8 cellular contexts compared by ENCODE assay signal in genomic region chr17:50681260-50682200, GRCh38. TPM values are rescaled to one million over a fixed set of nuclear protein-coding genes. Genes with fewer than 3 reads are reported as not detected.
DNase-seq lines count a peak whose midpoint lies in the region; ATAC-seq, FAIRE-seq and TF ChIP-seq lines count a peak whose summit lies in the region.

No MANE protein-coding gene starts in this region.

- H3K36me3 Mint-ChIP-seq in activated CD4-positive, alpha-beta memory T cell treated with anti-CD3 and anti-CD28 coated beads for 36 hours: no peaks in the 10 kb centered on the region

- intact Hi-C loops in mammary epithelial cell (cut with micrococcal nuclease) (loop anchor here (1.0 kb wide), 3 partner anchors 51 to 199 kb away; partner anchors contain the start of gene SPATA20), HepG2 (cut with micrococcal nuclease; ENCODE audit: unreplicated experiment) (loop anchor here (2.0 kb wide), 1 partner anchor 13 kb away; no protein-coding TSS in a partner anchor)
- intact Hi-C loops in activated CD4-positive, alpha-beta memory T cell treated with anti-CD3 and anti-CD28 coated beads for 36 hours (cut with micrococcal nuclease): no loop called here

- H3K9me3 ChIP-seq in mammary epithelial cell (replicated peaks; ENCODE audit: insufficient read depth, low read length): no peaks in the 10 kb centered on the region
- no peaks in the 10 kb centered on the region for H3K9me3 ChIP-seq in HepG2 (ENCODE audit: low read length)
- H3K9me3 ChIP-seq in upper lobe of left lung: no peaks in the 10 kb centered on the region

- H2AFZ ChIP-seq in mammary epithelial cell (ENCODE audit: low read depth, low read length) (no peak overlapping the region), HepG2 (ENCODE audit: low read length) (no peak overlapping the region)

- peak; percentile 65 for FAIRE-seq in HepG2 (lab: Jason Lieb, UNC)

- H3K79me2 ChIP-seq in mammary epithelial cell (ENCODE audit: insufficient read depth, low read length): no peaks in the 10 kb centered on the region
- peaks cover 14% of the 10 kb centered on the region for H3K79me2 ChIP-seq in HepG2 (ENCODE audit: insufficient read depth, low read length)

- CTCF ChIA-PET in mammary epithelial cell (lab: Charles Lee; ENCODE audit: low non-redundant PET): no interaction called here
- CTCF ChIA-PET in HepG2 (lab: Yijun Ruan, JAX; ENCODE audit: low intra/inter-chr PET ratio, low total read pairs): interaction anchor here (0.7 to 1.6 kb wide), 5 partner anchors 13 to 135 kb away, joined by 3 to 18 read pairs (median 4); partner anchors contain the start of gene SPATA20
- CTCF ChIA-PET in activated CD4-positive, alpha-beta memory T cell treated with anti-CD3 and anti-CD28 coated beads for 36 hours (lab: Charles Lee): interaction anchor here (1.3 kb wide), 1 partner anchor 13 kb away, joined by 4 read pairs; no protein-coding TSS in a partner anchor

- H3K27me3 ChIP-seq in mammary epithelial cell (ENCODE audit: insufficient read depth, low read length) (no peaks in the 10 kb centered on the region), HepG2 (ENCODE audit: control insufficient read depth in 1 of 2, insufficient read depth in 2 of 2, low read length in 2 of 2) (no peaks in the 10 kb centered on the region; a peak in 1 of 5 replicates), upper lobe of left lung (no peaks in the 10 kb centered on the region)

- H3K27ac Mint-ChIP-seq in activated CD4-positive, alpha-beta memory T cell treated with anti-CD3 and anti-CD28 coated beads for 36 hours: no peak overlapping the region

- in situ Hi-C loops in mammary epithelial cell (cut with MboI; ENCODE audit: low sequenced_read_pairs in 2 of 2) (no loop called here), HepG2 (cut with HindIII; ENCODE audit: extremely low pct_ligation_motif_present, low pct_unique_long_range_greater_than_20kb) (no loop called here)

- H3K4me3 ChIP-seq in mammary epithelial cell (replicated peaks in 1 of 3; ENCODE audit: insufficient read depth in 1 of 3, low read depth in 2 of 3, low read length in 3 of 3) (no peak overlapping the region), HepG2 (replicated peaks in 1 of 3; ENCODE audit: insufficient read depth in 1 of 3, low read depth in 2 of 3, low read length in 3 of 3) (no peak overlapping the region), upper lobe of left lung (no peak overlapping the region)

- WGBS in mammary epithelial cell (ENCODE audit: low coverage, missing lambda C conversion rate): 94% methylated on average over 26 of the region's 27 CpGs
- WGBS in HepG2 (ENCODE audit: low lambda C conversion rate): 87% methylated on average over 27 of the region's 27 CpGs
- WGBS in upper lobe of left lung, 2 donors: 56 to 59% methylated on average over 27 of the region's 27 CpGs

- TF ChIP-seq EP300 in HepG2 (IDR thresholded peaks at IDR 0.05; ENCODE audit: low read depth in 2 of 2, low read length in 2 of 2) (no peak), HepG2 (CRISPR knock-in tag; IDR thresholded peaks at IDR 0.05; ENCODE audit: borderline replicate concordance) (no peak), upper lobe of left lung (IDR thresholded peaks at IDR 0.05) (no peak)

- dilution Hi-C loops in mammary epithelial cell (cut with HindIII; ENCODE audit: low sequenced_read_pairs): loop anchor here (10.0 kb wide), 1 partner anchor 47 kb away; the partner anchor contains the start of gene ABCC3

- H3K36me3 ChIP-seq in mammary epithelial cell (ENCODE audit: insufficient read depth, low read length): peaks cover 2% of the 10 kb centered on the region
- no peaks in the 10 kb centered on the region for H3K36me3 ChIP-seq in HepG2 (replicated peaks in 1 of 2; ENCODE audit: control insufficient read depth in 1 of 2, insufficient read depth in 2 of 2, low read length in 2 of 2)
- H3K36me3 ChIP-seq in upper lobe of left lung: no peaks in the 10 kb centered on the region

- peak; percentile 20 to 59 for TF ChIP-seq CTCF in mammary epithelial cell (conservative IDR thresholded peaks at IDR 0.05 in 1 of 2, IDR thresholded peaks at IDR 0.05 in 1 of 2; ENCODE audit: extremely low read depth in 1 of 2, insufficient read depth in 1 of 2, low read depth in 1 of 2, low read length in 2 of 2)
- TF ChIP-seq CTCF in HepG2 (CRISPR knock-in tag; IDR thresholded peaks at IDR 0.05): peak; percentile 78
- peak; percentile 24 to 72 (median 53) for TF ChIP-seq CTCF in upper lobe of left lung (IDR thresholded peaks at IDR 0.05)

- H3K9ac ChIP-seq in mammary epithelial cell (ENCODE audit: insufficient read depth, low read length): no peak overlapping the region
- no peak overlapping the region for H3K9ac ChIP-seq in HepG2 (ENCODE audit: insufficient read depth, low read depth, low read length)

- peaks cover 6% of the 10 kb centered on the region for H3K4me1 ChIP-seq in mammary epithelial cell (ENCODE audit: insufficient read depth, low read length)
- peaks cover 86% of the 10 kb centered on the region for H3K4me1 ChIP-seq in HepG2 (ENCODE audit: insufficient read depth, low read length)
- peaks cover 6 to 18% (median 8%) of the 10 kb centered on the region in 4 donors for H3K4me1 ChIP-seq in upper lobe of left lung

- TF ChIP-seq POLR2A in HepG2 (IDR thresholded peaks at IDR 0.05; ENCODE audit: insufficient read depth in 1 of 2, low read depth in 2 of 2, low read length in 2 of 2): no peak
- no peak for TF ChIP-seq POLR2A in upper lobe of left lung (IDR thresholded peaks at IDR 0.05)

- no peak overlapping the region for H3K4me3 Mint-ChIP-seq in activated CD4-positive, alpha-beta memory T cell treated with anti-CD3 and anti-CD28 coated beads for 36 hours

- peak; percentile 83 for TF ChIP-seq RAD21 in HepG2 (CRISPR knock-in tag; IDR thresholded peaks at IDR 0.05)

- ATAC-seq in HepG2 (0 out of 3 replicates have a peak, but pooled peaks have one; percentile 1), upper lobe of left lung (ENCODE audit: low FRiP score in 2 of 2) (peak; percentile 16 to 72), GM21619 (IDR thresholded peaks at IDR 0.05; ENCODE audit: unreplicated experiment) (no peak)

- POLR2A ChIA-PET in HepG2 (lab: Yijun Ruan, JAX): interaction anchor here (1.2 to 21.3 kb wide), 4 partner anchors 10 to 49 kb away, joined by 3 to 839 read pairs (median 16); partner anchors contain the start of gene ABCC3
- POLR2A ChIA-PET in activated CD4-positive, alpha-beta memory T cell treated with anti-CD3 and anti-CD28 coated beads for 36 hours (lab: Charles Lee): interaction anchor here (0.6 kb wide), 1 partner anchor 270 kb away, joined by 3 read pairs; no protein-coding TSS in a partner anchor

- H3K4me2 ChIP-seq in mammary epithelial cell (ENCODE audit: insufficient read depth, low read depth, low read length) (no peak overlapping the region), HepG2 (ENCODE audit: low read depth, low read length) (no peak overlapping the region)

- H3K27ac ChIP-seq in mammary epithelial cell (ENCODE audit: insufficient read depth, low read depth, low read length) (no peak overlapping the region), HepG2 (ENCODE audit: extremely low read length, insufficient read depth, low read length) (no peak overlapping the region), upper lobe of left lung (peak overlapping the region in 1 of 4 donors; percentile 35)

- H3K27me3 Mint-ChIP-seq in activated CD4-positive, alpha-beta memory T cell treated with anti-CD3 and anti-CD28 coated beads for 36 hours: peaks cover 9% of the 10 kb centered on the region

- H3K9me3 Mint-ChIP-seq in activated CD4-positive, alpha-beta memory T cell treated with anti-CD3 and anti-CD28 coated beads for 36 hours: no peaks in the 10 kb centered on the region

- BruUV-seq in mammary epithelial cell (replicated peaks; lab: Mats Ljungman, UMichigan) (no TSS peak), HepG2 (replicated peaks; lab: Mats Ljungman, UMichigan) (no TSS peak)

- DNase-seq in SIG-M5 treated with dmso at 0.1 percent for 504 hours (lab: John Stamatoyannopoulos, UW; ENCODE audit: unreplicated experiment) (peak; percentile 21), SIG-M5 (lab: John Stamatoyannopoulos, UW) (no peak), NCI-H774 (lab: John Stamatoyannopoulos, UW) (peak; percentile 12), mammary epithelial cell (no peak), HepG2 (ENCODE audit: low spot score) (peak; percentile 69), upper lobe of left lung (peak in 1 of 2 donors; percentile 55)
- DNase-seq in activated CD4-positive, alpha-beta memory T cell treated with anti-CD3 and anti-CD28 coated beads for 36 hours: no peak

- peaks cover 7% of the 10 kb centered on the region for H3K4me1 Mint-ChIP-seq in activated CD4-positive, alpha-beta memory T cell treated with anti-CD3 and anti-CD28 coated beads for 36 hours (ENCODE audit: low read depth)

- H4K20me1 ChIP-seq in mammary epithelial cell (ENCODE audit: insufficient read depth, low read length) (no peaks in the 10 kb centered on the region), HepG2 (ENCODE audit: insufficient read depth, low read length) (no peaks in the 10 kb centered on the region)

RNA-seq across cellular contexts. Expression of gene ANKRD40, which starts 26.2 kb away (rescaled TPM):
- total RNA-seq in mammary epithelial cell (10 to 100 TPM; 36.3 to 38.5 TPM), HepG2 (2016; rRNA removed; fragmentation: Illumina TruSeq; extraction: Trizol) (46.4 and 52.4 TPM in 2 replicates), upper lobe of left lung (10 to 100 TPM; 27.9 to 52.9 (median 43.7) TPM)
- polyA plus RNA-seq in mammary epithelial cell (28.3 TPM), HepG2 (2011; rRNA removed) (30.2 and 35.0 TPM in 2 replicates)
- polyA minus RNA-seq in mammary epithelial cell: 30.4 TPM
- total RNA-seq in HepG2 (2016; cell fraction: cytosol; rRNA removed; fragmentation: Illumina TruSeq; extraction: Trizol; ENCODE audit: low read depth): 14.8 and 17.0 TPM in 2 replicates
- 43.9 and 45.1 TPM in 2 replicates for total RNA-seq in HepG2 (2016; cell fraction: insoluble cytoplasmic fraction; rRNA removed; fragmentation: Illumina TruSeq; extraction: Trizol)
- total RNA-seq in HepG2 (2016; cell fraction: membrane; rRNA removed; fragmentation: Illumina TruSeq; extraction: Trizol): 53.6 and 57.7 TPM in 2 replicates
- 27.7 and 32.1 TPM in 2 replicates for total RNA-seq in HepG2 (2016; cell fraction: nucleus; rRNA removed; fragmentation: Illumina TruSeq; extraction: Trizol)
- 20.9 and 27.5 TPM in 2 replicates for polyA plus RNA-seq in HepG2 (2011; cell fraction: cytosol; rRNA removed)
- polyA plus RNA-seq in HepG2 (2011; cell fraction: nucleus; rRNA removed): 14.0 and 17.7 TPM in 2 replicates
- polyA plus RNA-seq in HepG2 (2012): 25.7 and 26.1 TPM in 2 replicates
- 12.7 TPM in 2 replicates for polyA plus RNA-seq in HepG2 (2016; cell fraction: cytosol; fragmentation: Illumina TruSeq; extraction: Trizol; ENCODE audit: low read depth)
- polyA plus RNA-seq in HepG2 (2016; cell fraction: insoluble cytoplasmic fraction; fragmentation: Illumina TruSeq; extraction: Trizol; ENCODE audit: low read depth): 37.2 and 46.0 TPM in 2 replicates
- 34.9 and 37.7 TPM in 2 replicates for polyA plus RNA-seq in HepG2 (2016; cell fraction: membrane; fragmentation: Illumina TruSeq; extraction: Trizol; ENCODE audit: low read depth)
- 52.0 and 58.7 TPM in 2 replicates for polyA plus RNA-seq in HepG2 (2016; cell fraction: nucleus; fragmentation: Illumina TruSeq; extraction: Trizol; ENCODE audit: insufficient read depth, low read depth)
- 22.7 and 24.6 TPM in 2 replicates for polyA minus RNA-seq in HepG2 (2011; rRNA and poly(A)+ RNA removed; ENCODE audit: low replicate concordance)
- 31.7 and 31.9 TPM in 2 replicates for polyA minus RNA-seq in HepG2 (2011; cell fraction: cytosol; rRNA and poly(A)+ RNA removed)
- polyA minus RNA-seq in HepG2 (2011; cell fraction: nucleus; rRNA and poly(A)+ RNA removed): 21.2 and 23.9 TPM in 2 replicates
- 10 to 100 TPM; 27.4 to 27.8 TPM for total RNA-seq in activated CD4-positive, alpha-beta memory T cell treated with anti-CD3 and anti-CD28 coated beads for 36 hours

RNA-seq across cellular contexts. Expression of gene LUC7L3, which starts 37.9 kb away (rescaled TPM):
- 10 to 100 TPM; 13.5 to 83.9 TPM for total RNA-seq in mammary epithelial cell
- 54.1 TPM for polyA plus RNA-seq in mammary epithelial cell
- 21.9 TPM for polyA minus RNA-seq in mammary epithelial cell
- 60.2 and 108 TPM in 2 replicates for total RNA-seq in HepG2 (2016; rRNA removed; fragmentation: Illumina TruSeq; extraction: Trizol)
- 18.8 and 26.1 TPM in 2 replicates for total RNA-seq in HepG2 (2016; cell fraction: cytosol; rRNA removed; fragmentation: Illumina TruSeq; extraction: Trizol; ENCODE audit: low read depth)
- 62.5 and 109 TPM in 2 replicates for total RNA-seq in HepG2 (2016; cell fraction: insoluble cytoplasmic fraction; rRNA removed; fragmentation: Illumina TruSeq; extraction: Trizol)
- 14.5 and 18.9 TPM in 2 replicates for total RNA-seq in HepG2 (2016; cell fraction: membrane; rRNA removed; fragmentation: Illumina TruSeq; extraction: Trizol)
- 195 TPM in 2 replicates for total RNA-seq in HepG2 (2016; cell fraction: nucleus; rRNA removed; fragmentation: Illumina TruSeq; extraction: Trizol)
- polyA plus RNA-seq in HepG2 (2011; rRNA removed): 95.9 and 120 TPM in 2 replicates
- 30.0 and 34.7 TPM in 2 replicates for polyA plus RNA-seq in HepG2 (2011; cell fraction: cytosol; rRNA removed)
- 415 and 478 TPM in 2 replicates for polyA plus RNA-seq in HepG2 (2011; cell fraction: nucleus; rRNA removed)
- 194 and 235 TPM in 2 replicates for polyA plus RNA-seq in HepG2 (2012)
- 7.1 and 8.6 TPM in 2 replicates for polyA plus RNA-seq in HepG2 (2016; cell fraction: cytosol; fragmentation: Illumina TruSeq; extraction: Trizol; ENCODE audit: low read depth)
- 136 and 147 TPM in 2 replicates for polyA plus RNA-seq in HepG2 (2016; cell fraction: insoluble cytoplasmic fraction; fragmentation: Illumina TruSeq; extraction: Trizol; ENCODE audit: low read depth)
- 13.0 and 18.1 TPM in 2 replicates for polyA plus RNA-seq in HepG2 (2016; cell fraction: membrane; fragmentation: Illumina TruSeq; extraction: Trizol; ENCODE audit: low read depth)
- polyA plus RNA-seq in HepG2 (2016; cell fraction: nucleus; fragmentation: Illumina TruSeq; extraction: Trizol; ENCODE audit: insufficient read depth, low read depth): 530 TPM in 2 replicates
- 33.0 and 52.4 TPM in 2 replicates for polyA minus RNA-seq in HepG2 (2011; rRNA and poly(A)+ RNA removed; ENCODE audit: low replicate concordance)
- 14.1 and 14.4 TPM in 2 replicates for polyA minus RNA-seq in HepG2 (2011; cell fraction: cytosol; rRNA and poly(A)+ RNA removed)
- polyA minus RNA-seq in HepG2 (2011; cell fraction: nucleus; rRNA and poly(A)+ RNA removed): 321 and 363 TPM in 2 replicates
- 100 to 1,000 TPM in 2 of 6 donors, 10 to 100 TPM in 4; 38.2 to 625 (median 91.4) TPM for total RNA-seq in upper lobe of left lung
- total RNA-seq in activated CD4-positive, alpha-beta memory T cell treated with anti-CD3 and anti-CD28 coated beads for 36 hours: 100 to 1,000 TPM; 120 to 137 TPM

RNA-seq across cellular contexts. Expression of gene ABCC3, which starts 46.8 kb away (rescaled TPM):
- total RNA-seq in mammary epithelial cell: 100 to 1,000 TPM in 1 of 2 donors, 10 to 100 TPM in 1; 80.7 to 113 TPM
- 49.6 TPM for polyA plus RNA-seq in mammary epithelial cell
- 62.4 TPM for polyA minus RNA-seq in mammary epithelial cell
- total RNA-seq in HepG2 (2016; rRNA removed; fragmentation: Illumina TruSeq; extraction: Trizol): 18.0 and 25.2 TPM in 2 replicates
- total RNA-seq in HepG2 (2016; cell fraction: cytosol; rRNA removed; fragmentation: Illumina TruSeq; extraction: Trizol; ENCODE audit: low read depth): 13.3 and 13.8 TPM in 2 replicates
- total RNA-seq in HepG2 (2016; cell fraction: insoluble cytoplasmic fraction; rRNA removed; fragmentation: Illumina TruSeq; extraction: Trizol): 14.4 and 28.1 TPM in 2 replicates
- total RNA-seq in HepG2 (2016; cell fraction: membrane; rRNA removed; fragmentation: Illumina TruSeq; extraction: Trizol): 23.1 and 25.2 TPM in 2 replicates
- total RNA-seq in HepG2 (2016; cell fraction: nucleus; rRNA removed; fragmentation: Illumina TruSeq; extraction: Trizol): 38.6 and 38.7 TPM in 2 replicates
- 50.5 and 50.7 TPM in 2 replicates for polyA plus RNA-seq in HepG2 (2011; rRNA removed)
- 19.0 and 24.0 TPM in 2 replicates for polyA plus RNA-seq in HepG2 (2011; cell fraction: cytosol; rRNA removed)
- 331 and 391 TPM in 2 replicates for polyA plus RNA-seq in HepG2 (2011; cell fraction: nucleus; rRNA removed)
- polyA plus RNA-seq in HepG2 (2012): 15.7 and 38.4 TPM in 2 replicates
- 15.1 and 15.9 TPM in 2 replicates for polyA plus RNA-seq in HepG2 (2016; cell fraction: cytosol; fragmentation: Illumina TruSeq; extraction: Trizol; ENCODE audit: low read depth)
- polyA plus RNA-seq in HepG2 (2016; cell fraction: insoluble cytoplasmic fraction; fragmentation: Illumina TruSeq; extraction: Trizol; ENCODE audit: low read depth): 17.3 and 21.5 TPM in 2 replicates
- polyA plus RNA-seq in HepG2 (2016; cell fraction: membrane; fragmentation: Illumina TruSeq; extraction: Trizol; ENCODE audit: low read depth): 23.7 and 24.5 TPM in 2 replicates
- 84.3 and 87.4 TPM in 2 replicates for polyA plus RNA-seq in HepG2 (2016; cell fraction: nucleus; fragmentation: Illumina TruSeq; extraction: Trizol; ENCODE audit: insufficient read depth, low read depth)
- 73.4 and 78.1 TPM in 2 replicates for polyA minus RNA-seq in HepG2 (2011; rRNA and poly(A)+ RNA removed; ENCODE audit: low replicate concordance)
- polyA minus RNA-seq in HepG2 (2011; cell fraction: cytosol; rRNA and poly(A)+ RNA removed): 10.9 and 17.8 TPM in 2 replicates
- 61.9 and 63.1 TPM in 2 replicates for polyA minus RNA-seq in HepG2 (2011; cell fraction: nucleus; rRNA and poly(A)+ RNA removed)
- 100 to 1,000 TPM in 1 of 6 donors, 10 to 100 TPM in 5; 34.2 to 268 (median 57.7) TPM for total RNA-seq in upper lobe of left lung
- not detected for total RNA-seq in activated CD4-positive, alpha-beta memory T cell treated with anti-CD3 and anti-CD28 coated beads for 36 hours

Comparison
In these comparisons a context has a peak if more than half of its experiments do, and no peak if none do; other contexts are left out.
1. DNase-seq: peak in SIG-M5 treated with dmso at 0.1 percent for 504 hours (single experiment), NCI-H774 (single experiment) and HepG2 (single experiment); none in SIG-M5 (single experiment), mammary epithelial cell (single experiment) and activated CD4-positive, alpha-beta memory T cell treated with anti-CD3 and anti-CD28 coated beads for 36 hours (single experiment).
2. RNA of gene ABCC3, which starts 46.8 kb away (total RNA-seq): 80.7 to 113 TPM in mammary epithelial cell, 34.2 to 268 TPM in upper lobe of left lung and 13.3 to 38.7 TPM in HepG2; not detected in activated CD4-positive, alpha-beta memory T cell treated with anti-CD3 and anti-CD28 coated beads for 36 hours; every median in the first group is over 10 times any median in the second.
3. Peak in every context shown above with its lines, with median percentiles within 50 percentile points of each other: CTCF ChIP-seq.